Comparison of ENCODE assay signal across 17 cellular contexts in genomic region chr16:76059186-76059585, GRCh38.
A peak's percentile ranks its signal among the peaks of the same experiment; 100 is the strongest.
DNase-seq lines count a peak whose midpoint lies in the region; ATAC-seq lines count a peak whose summit lies in the region.
"Had no signal": no experiment of that assay in that cellular context is flagged by ENCODE, and none has a peak within 500 bp of the region (broad histone marks: within the 10 kb centered on the region; RNA-seq: fewer than 3 reads in every experiment).

No MANE protein-coding gene starts in this region.

- peaks cover 11% of the 10 kb centered on the region for H3K9me3 Mint-ChIP-seq in activated T-cell treated with anti-CD3 and anti-CD28 coated beads, Interleukin-2, amount 50 U/mL, for 4 hours
- H3K9me3 Mint-ChIP-seq in effector memory CD8-positive, alpha-beta T cell = peaks cover 10 to 11% of the 10 kb centered on the region in 2 donors

- no peaks in the 10 kb centered on the region for H3K36me3 Mint-ChIP-seq in activated T-cell treated with anti-CD3 and anti-CD28 coated beads, Interleukin-2, amount 50 U/mL, for 4 hours (ENCODE audit: insufficient read depth)
- H3K36me3 Mint-ChIP-seq in effector memory CD8-positive, alpha-beta T cell (ENCODE audit: insufficient read depth) = no peaks in the 10 kb centered on the region
- H3K36me3 Mint-ChIP-seq: CD8-positive, alpha-beta T cell had no signal

- no peaks in the 10 kb centered on the region for H3K27me3 Mint-ChIP-seq in activated T-cell treated with anti-CD3 and anti-CD28 coated beads, Interleukin-2, amount 50 U/mL, for 4 hours (ENCODE audit: low read depth)
- H3K27me3 Mint-ChIP-seq in effector memory CD8-positive, alpha-beta T cell = no peaks in the 10 kb centered on the region
- H3K27me3 Mint-ChIP-seq: IgD-negative memory B cell had no signal

- H3K4me1 Mint-ChIP-seq in activated T-cell treated with anti-CD3 and anti-CD28 coated beads, Interleukin-2, amount 50 U/mL, for 4 hours (ENCODE audit: low read depth) = no peaks in the 10 kb centered on the region
- H3K4me1 Mint-ChIP-seq in effector memory CD8-positive, alpha-beta T cell (ENCODE audit: low read depth in 2 of 2) = no peaks in the 10 kb centered on the region
- H3K4me1 Mint-ChIP-seq: IgD-negative memory B cell had no signal

- ATAC-seq in activated T-cell treated with anti-CD3 and anti-CD28 coated beads, Interleukin-2, amount 50 U/mL, for 4 hours = no peak
- no peak for ATAC-seq in effector memory CD8-positive, alpha-beta T cell (replicated peaks)
- no peak for ATAC-seq in HG03571 (IDR thresholded peaks at IDR 0.05; ENCODE audit: unreplicated experiment)
- ATAC-seq: CD8-positive, alpha-beta T cell had no signal

- DNase-seq in HT1080 (ENCODE audit: low read depth) (peak; percentile 88), SW 1271 (lab: John Stamatoyannopoulos, UW) (peak; percentile 16 to 45), globus pallidus (ENCODE audit: low spot score) (peak; percentile 42), NCI-H2029 (lab: John Stamatoyannopoulos, UW) (no peak)
- DNase-seq in activated T-cell treated with anti-CD3 and anti-CD28 coated beads, Interleukin-2, amount 50 U/mL, for 4 hours = no peak
- DNase-seq in effector memory CD8-positive, alpha-beta T cell = no peak
- DNase-seq: CD8-positive, alpha-beta T cell; DND-41; GOT3; MV-4-11; NCI-H1436 treated with DMSO at 0.1 percent for 48 hours; NCI-H2081 treated with DMSO at 0.1 percent for 48 hours; NCI-H345; NCI-H69; SHP77 treated with DMSO at 0.1 percent for 48 hours had no signal

- H3K27ac Mint-ChIP-seq in effector memory CD8-positive, alpha-beta T cell = no peak overlapping the region
- H3K27ac Mint-ChIP-seq: CD8-positive, alpha-beta T cell; IgD-negative memory B cell had no signal

- H3K4me3 Mint-ChIP-seq in activated T-cell treated with anti-CD3 and anti-CD28 coated beads, Interleukin-2, amount 50 U/mL, for 4 hours = no peak overlapping the region
- no peak overlapping the region for H3K4me3 Mint-ChIP-seq in effector memory CD8-positive, alpha-beta T cell
- H3K4me3 Mint-ChIP-seq: CD8-positive, alpha-beta T cell; IgD-negative memory B cell had no signal

Comparison
In these comparisons a context has a peak if more than half of its experiments do, and no peak if none do; other contexts are left out.
1. DNase-seq: peak in HT1080 (single experiment), SW 1271 (2 of 2) and globus pallidus (single experiment); none in activated T-cell treated with anti-CD3 and anti-CD28 coated beads, Interleukin-2, amount 50 U/mL, for 4 hours (single experiment), effector memory CD8-positive, alpha-beta T cell (0 of 3) and NCI-H2029 (single experiment).